Comparison of ENCODE assay signal across 17 cellular contexts in the genomic region with DNA sequence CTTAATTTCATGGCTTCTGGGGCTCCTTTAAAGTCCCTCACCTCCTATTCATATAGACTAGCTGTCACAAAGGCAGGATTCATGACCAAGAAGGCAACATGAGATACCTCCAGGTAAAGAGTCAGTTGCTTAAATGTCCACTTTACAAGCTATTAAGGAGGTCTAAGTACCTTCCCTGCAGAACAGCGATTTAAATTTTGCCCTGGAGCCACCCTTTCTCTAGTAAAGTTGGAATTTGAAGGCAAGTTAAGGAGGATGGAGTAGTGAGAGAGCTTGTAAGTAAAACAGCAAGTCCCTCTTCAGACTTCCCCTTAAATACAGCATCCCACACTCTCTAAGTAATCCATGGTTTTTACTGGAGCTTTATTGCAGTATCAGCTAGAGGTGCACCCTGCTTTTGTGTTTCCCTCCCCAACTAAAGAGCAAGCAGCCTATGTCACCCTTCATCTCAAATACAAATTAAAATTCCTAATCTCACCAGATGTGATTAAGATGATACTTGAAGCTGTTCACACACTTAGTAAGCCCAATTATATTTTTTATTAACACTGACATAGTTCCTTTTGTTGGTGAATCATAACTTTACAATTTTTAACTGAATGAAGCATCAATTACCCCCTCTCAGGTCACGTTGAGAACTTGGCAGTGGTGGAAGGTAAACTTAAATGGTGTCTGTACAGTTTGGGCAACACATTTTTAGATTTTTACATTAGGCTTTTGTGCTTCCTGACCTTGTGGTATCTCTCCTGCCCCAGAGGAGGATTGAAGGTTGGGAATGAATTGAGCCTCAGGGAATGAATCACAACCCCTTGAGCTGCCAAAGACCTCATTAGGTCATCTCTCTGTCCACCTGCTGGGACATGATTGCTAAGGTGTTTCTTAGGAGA.
A peak's percentile ranks its signal among the peaks of the same experiment; 100 is the strongest.
DNase-seq lines count a peak whose midpoint lies in the region; ATAC-seq, FAIRE-seq and TF ChIP-seq lines count a peak whose summit lies in the region.
"Had no signal": no experiment of that assay in that cellular context is flagged by ENCODE, and none has a peak within 500 bp of the region (broad histone marks: within the 10 kb centered on the region; RNA-seq: fewer than 3 reads in every experiment).

No MANE protein-coding gene starts in this region.

- H3K4me3 ChIP-seq in IMR-90 (ENCODE audit: insufficient read depth, low read depth, low read length) = no peak overlapping the region
- H3K4me3 ChIP-seq in astrocyte (ENCODE audit: insufficient read depth, low read depth, low read length) = no peak overlapping the region
- H3K4me3 ChIP-seq in small intestine (ENCODE audit: low read depth in 1 of 2, low read length in 2 of 2) = no peak overlapping the region
- H3K4me3 ChIP-seq: GM12878, pancreas, suprapubic skin had no signal

- POLR2A ChIA-PET in IMR-90 (lab: Charles Lee; ENCODE audit: unreplicated experiment) = no interaction called here

- H3K4me2 ChIP-seq in IMR-90 (ENCODE audit: low read depth, low read length) (no peak overlapping the region), astrocyte (ENCODE audit: low read length) (no peak overlapping the region)

- H2AFZ ChIP-seq in IMR-90 (replicated peaks; ENCODE audit: low read length, poor library complexity) (no peak overlapping the region), astrocyte (ENCODE audit: low read depth, low read length) (no peak overlapping the region)

- H3K23ac ChIP-seq in IMR-90 (ENCODE audit: low read depth, low read length) = no peak overlapping the region

- H3K4me1 Mint-ChIP-seq in astrocyte (ENCODE audit: low read depth, unreplicated experiment) = peaks cover 3% of the 10 kb centered on the region

- H3K27me3 Mint-ChIP-seq in astrocyte (ENCODE audit: low read depth, unreplicated experiment) = no peaks in the 10 kb centered on the region

- H3K9me3 ChIP-seq in IMR-90 (ENCODE audit: control insufficient read depth, insufficient read depth, low read length) (no peaks in the 10 kb centered on the region), astrocyte (ENCODE audit: insufficient read depth, low read depth, low read length) (no peaks in the 10 kb centered on the region), small intestine (ENCODE audit: control insufficient read depth, low read depth) (no peaks in the 10 kb centered on the region)
- H3K9me3 ChIP-seq: pancreas, suprapubic skin had no signal

- H3K27ac ChIP-seq in IMR-90 (ENCODE audit: insufficient read depth, low read length) (no peak overlapping the region), astrocyte (ENCODE audit: low read depth, low read length) (no peak overlapping the region), small intestine (ENCODE audit: low read depth in 1 of 2, low read length in 1 of 2) (no peak overlapping the region)
- H3K27ac ChIP-seq: pancreas, suprapubic skin had no signal

- in situ Hi-C loops in IMR-90 (cut with MboI; ENCODE audit: low sequenced_read_pairs) = no loop called here

- WGBS in IMR-90 (ENCODE audit: extremely low coverage in 2 of 2, insufficient read length in 1 of 2), 2 experiments = no CpG with 5 or more reads among the region's 2 CpGs
- 69 to 83% (median 76%) methylated on average over 2 of the region's 2 CpGs for WGBS in small intestine, 3 donors

- DNase-seq in DMS79 treated with DMSO at 0.1 percent for 48 hours (lab: John Stamatoyannopoulos, UW) (peak; percentile 81), IMR-90 (peak; percentile 24), astrocyte (ENCODE audit: low read depth) (peak; percentile 66), kidney tubule cell (ENCODE audit: low spot score) (peak; percentile 82), ureter (ENCODE audit: low spot score) (no peak), small intestine (no peak)
- DNase-seq: activated naive CD4-positive, alpha-beta T cell treated with anti-CD3 and anti-CD28 coated beads for 36 hours; DND-41; endodermal cell; MM.1S; pancreas had no signal

- H3K4ac ChIP-seq in IMR-90 (ENCODE audit: low read depth, low read length) = no peak overlapping the region

- no peak for TF ChIP-seq RAD21 in IMR-90 (IDR thresholded peaks at IDR 0.05; ENCODE audit: low read length)

- TF ChIP-seq CTCF in IMR-90 (conservative IDR thresholded peaks at IDR 0.05; ENCODE audit: low read depth, low read length) = no peak
- TF ChIP-seq CTCF in astrocyte (IDR thresholded peaks at IDR 0.05; ENCODE audit: insufficient read depth, low read depth, low read length) = no peak

- H3K4me1 ChIP-seq in IMR-90 (ENCODE audit: control insufficient read depth, insufficient read depth, low read length) (peaks cover 2% of the 10 kb centered on the region; the same call in 1 of the 2 replicates), astrocyte (ENCODE audit: insufficient read depth, low read length) (peaks cover 5% of the 10 kb centered on the region), small intestine (ENCODE audit: control insufficient read depth in 2 of 2, insufficient read depth in 1 of 2, low read depth in 1 of 2, low read length in 1 of 2) (no peaks in the 10 kb centered on the region)
- H3K4me1 ChIP-seq: pancreas, suprapubic skin had no signal

- no peaks in the 10 kb centered on the region for H3K9me3 Mint-ChIP-seq in astrocyte (ENCODE audit: unreplicated experiment)
- H3K9me3 Mint-ChIP-seq: activated naive CD4-positive, alpha-beta T cell treated with anti-CD3 and anti-CD28 coated beads for 36 hours; endodermal cell; WTC11 had no signal

- H3K9me1 ChIP-seq in IMR-90 (ENCODE audit: insufficient read depth, low read length) = no peaks in the 10 kb centered on the region

- BruUV-seq in IMR-90 (replicated peaks; lab: Mats Ljungman, UMichigan) = no TSS peak

- peak; percentile 17; the same call in 1 of the 2 replicates for ATAC-seq in IMR-90 (ENCODE audit: low read depth)
- no peak for ATAC-seq in GM18861 (IDR thresholded peaks at IDR 0.05; ENCODE audit: unreplicated experiment)
- no peak for ATAC-seq in GM21447 (IDR thresholded peaks at IDR 0.05; ENCODE audit: unreplicated experiment)
- ATAC-seq: GM12878, WTC11 had no signal

- H4K20me1 ChIP-seq in IMR-90 (ENCODE audit: insufficient read depth, low read length) (peaks cover 3% of the 10 kb centered on the region; the same call in 1 of the 2 replicates), astrocyte (ENCODE audit: insufficient read depth, low read length) (no peaks in the 10 kb centered on the region)

- intact Hi-C loops in IMR-90 (cut with micrococcal nuclease) = no loop called here

- H2AK5ac ChIP-seq in IMR-90 (ENCODE audit: low read depth, low read length) = no peak overlapping the region

- dilution Hi-C loops in IMR-90 (cut with HindIII; ENCODE audit: low sequenced_read_pairs, unreplicated experiment) = no loop called here

- H3K79me2 ChIP-seq in astrocyte (ENCODE audit: insufficient read depth, low read length) = no peaks in the 10 kb centered on the region

- H4K8ac ChIP-seq in IMR-90 (ENCODE audit: low read depth in 2 of 2, low read length in 2 of 2) = no peak overlapping the region

- no peak overlapping the region for H3K9ac ChIP-seq in IMR-90 (ENCODE audit: low read depth, low read length)
- no peak overlapping the region for H3K9ac ChIP-seq in astrocyte (ENCODE audit: low read length)

- TF ChIP-seq POLR2A in IMR-90 (IDR thresholded peaks at IDR 0.05; ENCODE audit: low read depth, low read length) = no peak

- no peak for FAIRE-seq in astrocyte (lab: Jason Lieb, UNC)
- FAIRE-seq in small intestine (lab: Jason Lieb, UNC) = no peak
- FAIRE-seq: GM12878, islet of Langerhans, pancreas had no signal

- no peaks in the 10 kb centered on the region for H3K36me3 ChIP-seq in IMR-90 (ENCODE audit: control insufficient read depth, insufficient read depth, low read length)
- H3K36me3 ChIP-seq in astrocyte (ENCODE audit: insufficient read depth, low read length) = no peaks in the 10 kb centered on the region
- H3K36me3 ChIP-seq in small intestine (ENCODE audit: control insufficient read depth in 2 of 2, insufficient read depth in 2 of 2, low read length in 2 of 2) = no peaks in the 10 kb centered on the region
- H3K36me3 ChIP-seq: pancreas, suprapubic skin had no signal

- no peak overlapping the region for H2BK15ac ChIP-seq in IMR-90 (ENCODE audit: low read depth, low read length)

- H3K27me3 ChIP-seq in IMR-90 (ENCODE audit: control insufficient read depth, insufficient read depth, low read length) (no peaks in the 10 kb centered on the region), astrocyte (ENCODE audit: insufficient read depth, low read length) (no peaks in the 10 kb centered on the region), small intestine (ENCODE audit: control insufficient read depth in 2 of 2, insufficient read depth in 2 of 2, low read length in 2 of 2) (no peaks in the 10 kb centered on the region)
- H3K27me3 ChIP-seq: pancreas, suprapubic skin had no signal

- H4K91ac ChIP-seq in IMR-90 (ENCODE audit: insufficient read depth, low read depth, low read length) = no peak overlapping the region

- no peak overlapping the region for H3K56ac ChIP-seq in IMR-90 (ENCODE audit: extremely low read depth, insufficient read depth, low read length)

- H4K5ac ChIP-seq in IMR-90 (ENCODE audit: low read depth, low read length) = no peak overlapping the region

- H3K14ac ChIP-seq in IMR-90 (replicated peaks; ENCODE audit: low read depth, low read length) = no peak overlapping the region

- H2BK20ac ChIP-seq in IMR-90 (ENCODE audit: low read depth, low read length) = no peak overlapping the region

- CTCF ChIA-PET in IMR-90 (lab: Yijun Ruan, JAX) = interaction anchor here (0.6 kb wide), 1 partner anchor 172 kb away, joined by 7 read pairs; no protein-coding TSS in a partner anchor

- H2AK9ac ChIP-seq in IMR-90 (replicated peaks; ENCODE audit: low read depth, low read length, poor library complexity) = no peak overlapping the region

- no peaks in the 10 kb centered on the region for H3K79me1 ChIP-seq in IMR-90 (ENCODE audit: low read depth in 1 of 2, low read length in 2 of 2)

- no peak overlapping the region for H2BK5ac ChIP-seq in IMR-90 (ENCODE audit: low read depth, low read length, poor library complexity, severe bottlenecking)

- no peak overlapping the region for H2BK120ac ChIP-seq in IMR-90 (ENCODE audit: low read depth, low read length)

- H3K18ac ChIP-seq in IMR-90 (ENCODE audit: low read depth, low read length) = no peak overlapping the region

- H3K36me3 Mint-ChIP-seq in astrocyte (ENCODE audit: low read depth, unreplicated experiment) = peaks cover 2% of the 10 kb centered on the region
- H3K36me3 Mint-ChIP-seq: WTC11 had no signal

- H3K27ac Mint-ChIP-seq in astrocyte (ENCODE audit: unreplicated experiment) = no peak overlapping the region
- H3K27ac Mint-ChIP-seq: activated naive CD4-positive, alpha-beta T cell treated with anti-CD3 and anti-CD28 coated beads for 36 hours; endodermal cell; WTC11 had no signal

- H3K4me3 Mint-ChIP-seq in astrocyte (ENCODE audit: unreplicated experiment) = no peak overlapping the region
- H3K4me3 Mint-ChIP-seq: activated naive CD4-positive, alpha-beta T cell treated with anti-CD3 and anti-CD28 coated beads for 36 hours; endodermal cell; WTC11 had no signal

TF ChIP-seq in IMR-90, 13 proteins besides CTCF, POLR2A, EP300 and RAD21 (continues in another document):
- no peak for TF ChIP-seq MAFK (IDR thresholded peaks at IDR 0.05; ENCODE audit: low read depth, low read length)
- TF ChIP-seq SMC3 (IDR thresholded peaks at IDR 0.05; ENCODE audit: low read depth, low read length) = no peak
- TF ChIP-seq RFX5 (IDR thresholded peaks at IDR 0.05; ENCODE audit: low read depth, low read length) = no peak
- no peak for TF ChIP-seq BHLHE40 (IDR thresholded peaks at IDR 0.05; ENCODE audit: low read depth, low read length)
- TF ChIP-seq CEBPB (IDR thresholded peaks at IDR 0.05; ENCODE audit: low read depth, low read length) = no peak

Comparison
In these comparisons a context has a peak if more than half of its experiments do, and no peak if none do; other contexts are left out.
1. DNase-seq: peak in DMS79 treated with DMSO at 0.1 percent for 48 hours (single experiment), IMR-90 (single experiment), astrocyte (single experiment) and kidney tubule cell (single experiment); none in ureter (single experiment) and small intestine (single experiment).